ENCODE assay signal across 2 cellular contexts in the genomic region with DNA sequence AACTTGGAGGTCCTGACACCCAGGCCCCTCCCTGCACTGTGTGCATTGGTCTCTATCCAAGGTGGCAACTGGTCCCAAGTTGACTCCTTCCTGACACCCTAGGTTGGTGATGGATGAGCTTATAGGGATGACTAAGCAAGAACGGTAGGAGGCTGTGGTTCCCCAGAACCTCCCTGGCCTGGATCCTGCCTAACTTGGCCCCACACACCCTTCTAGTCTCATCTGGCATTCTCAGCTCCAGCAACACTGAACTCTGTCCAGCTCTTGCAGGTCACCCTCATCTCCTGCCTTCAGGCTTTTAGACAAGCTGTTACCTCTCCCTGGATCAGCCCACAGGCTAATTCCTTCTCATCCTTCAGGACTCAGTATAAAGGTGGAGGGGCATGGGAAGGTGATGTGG.
TF ChIP-seq lines count a peak whose summit lies in the region.

No MANE protein-coding gene starts in this region.

TF ChIP-seq in A549, 52 proteins besides CTCF, POLR2A, EP300 and RAD21:
- TF ChIP-seq NPAS2 (CRISPR knock-in tag; IDR thresholded peaks at IDR 0.05; ENCODE audit: borderline replicate concordance) (no peak), MAFK (IDR thresholded peaks at IDR 0.05; ENCODE audit: partially characterized antibody) (peak; percentile 76), TP53 (CRISPR knock-in tag; IDR thresholded peaks at IDR 0.05) (no peak), CBX8 (IDR thresholded peaks at IDR 0.05) (no peak), HOXB5 (CRISPR knock-in tag; IDR thresholded peaks at IDR 0.05) (peak; percentile 88)
TF ChIP-seq in A549: peak in this region for 2.

TF ChIP-seq in HepG2, 621 proteins besides CTCF, POLR2A, EP300 and RAD21:
- TF ChIP-seq REL (CRISPR knock-in tag; conservative IDR thresholded peaks at IDR 0.05) (no peak), NFE2L2 (IDR thresholded peaks at IDR 0.05; ENCODE audit: low read length) (peak; percentile 41; the same call in 1 of the 2 replicates), NFE2 (CRISPR knock-in tag; IDR thresholded peaks at IDR 0.05) (0 out of 2 replicates have a peak, but pooled peaks have one; percentile 25), ZC3H13 (CRISPR knock-in tag; IDR thresholded peaks at IDR 0.05) (no peak), PATZ1 (CRISPR knock-in tag; IDR thresholded peaks at IDR 0.05) (no peak)
